In genomic region chr7:142689439-142690168, GRCh38 we compare ENCODE assay signal across 14 cellular contexts. TPM values are rescaled to one million over a fixed set of nuclear protein-coding genes. Genes with fewer than 3 reads are reported as not detected.
DNase-seq lines count a peak whose midpoint lies in the region; ATAC-seq, FAIRE-seq and TF ChIP-seq lines count a peak whose summit lies in the region.
"Had no signal": no experiment of that assay in that cellular context is flagged by ENCODE, and none has a peak within 500 bp of the region (broad histone marks: within the 10 kb centered on the region; RNA-seq: fewer than 3 reads in every experiment).

No MANE protein-coding gene starts in this region.

- DNase-seq in heart right ventricle, result no peak
- DNase-seq in left ventricle myocardium superior, result no peak
- DNase-seq in NCI-H2081 treated with DMSO at 0.1 percent for 48 hours (lab: John Stamatoyannopoulos, UW), result peak; percentile 92
- no peak for DNase-seq in astrocyte of the spinal cord (ENCODE audit: low read depth, low spot score)
- DNase-seq in smooth muscle cell (lab: John Stamatoyannopoulos, UW; ENCODE audit: unreplicated experiment), result no peak
- no peak for DNase-seq in DMS114 treated with DMSO at 0.1 percent for 48 hours (lab: John Stamatoyannopoulos, UW; ENCODE audit: unreplicated experiment)
- DNase-seq in GM19239 (ENCODE audit: insufficient read length, low spot score), result no peak
- no peak for DNase-seq in glomerular visceral epithelial cell (ENCODE audit: extremely low spot score)
- DNase-seq: GM23248; NCI-H2107; posterior cingulate gyrus; stimulated activated CD4-positive, alpha-beta T cell treated with anti-CD3 and anti-CD28 coated beads, Interleukin-2, amount 100 ng/mL, for 24 hours; stimulated activated naive CD4-positive, alpha-beta T cell had no signal

- H3K27me3 ChIP-seq in heart right ventricle (no peaks in the 10 kb centered on the region), smooth muscle cell (ENCODE audit: low read depth) (no peaks in the 10 kb centered on the region)
- H3K27me3 ChIP-seq: SJSA1 had no signal

- FAIRE-seq in GM19239 (lab: Jason Lieb, UNC), result no peak

- no peak for ATAC-seq in heart right ventricle
- no peak for ATAC-seq in left ventricle myocardium superior

- H3K27ac ChIP-seq in heart right ventricle, result no peak overlapping the region
- H3K27ac ChIP-seq in smooth muscle cell (ENCODE audit: low read depth), result no peak overlapping the region
- H3K27ac ChIP-seq: GM23248, SJSA1 had no signal

- 69 to 77% methylated on average over 5 of the region's 5 CpGs for WGBS in heart right ventricle, 2 donors
- WGBS in smooth muscle cell (ENCODE audit: low lambda C conversion rate), result 70% methylated on average over 5 of the region's 5 CpGs

- H3K36me3 ChIP-seq in heart right ventricle (no peaks in the 10 kb centered on the region), smooth muscle cell (ENCODE audit: low read depth) (no peaks in the 10 kb centered on the region)
- H3K36me3 ChIP-seq: SJSA1 had no signal

- in situ Hi-C loops in astrocyte of the spinal cord (cut with HindIII; ENCODE audit: low sequenced_read_pairs), result no loop called here

- H3K4me3 ChIP-seq in heart right ventricle (no peak overlapping the region), astrocyte of the spinal cord (ENCODE audit: low read depth, low read length) (no peak overlapping the region), smooth muscle cell (no peak overlapping the region)
- H3K4me3 ChIP-seq: GM23248, SJSA1 had no signal

- no peak overlapping the region for H2AFZ ChIP-seq in smooth muscle cell (ENCODE audit: low read depth)
- H2AFZ ChIP-seq: GM23248 had no signal

- no peaks in the 10 kb centered on the region for H4K20me1 ChIP-seq in smooth muscle cell (ENCODE audit: low read depth)

- H3F3A ChIP-seq in smooth muscle cell (ENCODE audit: low read depth), result no peaks in the 10 kb centered on the region

- H3K79me2 ChIP-seq in smooth muscle cell (ENCODE audit: low read depth), result no peaks in the 10 kb centered on the region

- TF ChIP-seq CTCF in heart right ventricle (IDR thresholded peaks at IDR 0.05) (peak in 5 of 9 donors; percentile 3 to 31 (median 16)), astrocyte of the spinal cord (IDR thresholded peaks at IDR 0.05; ENCODE audit: low read depth, low read length) (peak; percentile 16), smooth muscle cell (IDR thresholded peaks at IDR 0.05; ENCODE audit: borderline replicate concordance, insufficient read depth, poor library complexity, severe bottlenecking) (peak; percentile 5)

- H3K9me3 ChIP-seq in heart right ventricle (no peaks in the 10 kb centered on the region), smooth muscle cell (replicated peaks; ENCODE audit: low read depth) (no peaks in the 10 kb centered on the region)
- H3K9me3 ChIP-seq: SJSA1 had no signal

- intact Hi-C loops in heart right ventricle (cut with DNase I), result loop anchor here in 2 of 10 donors (10.0 kb wide), 1 partner anchor 95 kb away; no protein-coding TSS in a partner anchor
- intact Hi-C loops in left ventricle myocardium superior (cut with micrococcal nuclease), result no loop called here

- H3K4me1 ChIP-seq in heart right ventricle (no peaks in the 10 kb centered on the region), smooth muscle cell (ENCODE audit: low read depth) (no peaks in the 10 kb centered on the region)
- H3K4me1 ChIP-seq: SJSA1 had no signal

- H3K4me2 ChIP-seq in smooth muscle cell, result no peak overlapping the region

- no peak overlapping the region for H3K9ac ChIP-seq in smooth muscle cell (ENCODE audit: low read depth)
- H3K9ac ChIP-seq: GM23248 had no signal

RNA-seq across cellular contexts. Expression of gene PRSS1, which starts 59.7 kb away (rescaled TPM):
- 1 to 10 TPM in 7 of 10 donors, not detected in 3; 3.0 to 4.3 (median 3.8) TPM for total RNA-seq in heart right ventricle
- under 1 TPM in 1 of 2 donors, not detected in 1; 0.75 TPM for polyA plus RNA-seq in heart right ventricle
- not detected for total RNA-seq in left ventricle myocardium superior
- not detected in 2 replicates for total RNA-seq in smooth muscle cell
- polyA plus RNA-seq in smooth muscle cell, result not detected in 2 replicates
- total RNA-seq: GM23248, SJSA1 had no signal
- polyA plus RNA-seq: GM23248 had no signal
